1 cellular context compared by ENCODE assay signal in genomic region chr3:354433-354832, GRCh38.
TF ChIP-seq lines count a peak whose summit lies in the region.

No MANE protein-coding gene starts in this region.

TF ChIP-seq in GM12878, 131 proteins besides CTCF, POLR2A, EP300 and RAD21 (continued from another document):
- TF ChIP-seq NBN (IDR thresholded peaks at IDR 0.05) (peak; percentile 39; the same call in 1 of the 2 replicates), TARDBP (IDR thresholded peaks at IDR 0.05; ENCODE audit: borderline replicate concordance) (no peak), YY1 (IDR thresholded peaks at IDR 0.05; ENCODE audit: low read depth, low read length) (peak; percentile 37; the same call in 1 of the 2 replicates)
